In genomic region chr6:130776287-130776925, GRCh38 we compare ENCODE assay signal across 9 cellular contexts.
DNase-seq lines count a peak whose midpoint lies in the region; ATAC-seq lines count a peak whose summit lies in the region.
"Had no signal": no experiment of that assay in that cellular context is flagged by ENCODE, and none has a peak within 500 bp of the region (broad histone marks: within the 10 kb centered on the region; RNA-seq: fewer than 3 reads in every experiment).

No MANE protein-coding gene starts in this region.

- H3K27ac Mint-ChIP-seq in activated naive CD4-positive, alpha-beta T cell treated with anti-CD3 and anti-CD28 coated beads, Interleukin-2, amount 10 ng/mL, durations not matched to agents 7 days and 5 days: peak overlapping the region; percentile 61
- H3K27ac Mint-ChIP-seq in stimulated activated effector memory CD8-positive, alpha-beta T cell treated with anti-CD3 and anti-CD28 coated beads, Interleukin-12 subunit alpha, Interleukin-12 subunit beta, amount 100 ng/mL, for 72 hours: no peak overlapping the region
- H3K27ac Mint-ChIP-seq: T-helper 1 cell treated with Interleukin-12 subunit alpha and Interleukin-12 subunit beta and Interleukin-4 antibody, amounts not matched to agents 30 μg/mL and 1 μg/mL, for 36 hours had no signal

- H3K9me3 Mint-ChIP-seq in activated naive CD4-positive, alpha-beta T cell treated with anti-CD3 and anti-CD28 coated beads, Interleukin-2, amount 10 ng/mL, durations not matched to agents 7 days and 5 days: peaks cover 7% of the 10 kb centered on the region
- H3K9me3 Mint-ChIP-seq in stimulated activated effector memory CD8-positive, alpha-beta T cell treated with anti-CD3 and anti-CD28 coated beads, Interleukin-12 subunit alpha, Interleukin-12 subunit beta, amount 100 ng/mL, for 72 hours: no peaks in the 10 kb centered on the region

- no peaks in the 10 kb centered on the region for H3K27me3 Mint-ChIP-seq in activated naive CD4-positive, alpha-beta T cell treated with anti-CD3 and anti-CD28 coated beads, Interleukin-2, amount 10 ng/mL, durations not matched to agents 7 days and 5 days

- H3K4me3 Mint-ChIP-seq in activated naive CD4-positive, alpha-beta T cell treated with anti-CD3 and anti-CD28 coated beads, Interleukin-2, amount 10 ng/mL, durations not matched to agents 7 days and 5 days: no peak overlapping the region
- no peak overlapping the region for H3K4me3 Mint-ChIP-seq in stimulated activated effector memory CD8-positive, alpha-beta T cell treated with anti-CD3 and anti-CD28 coated beads, Interleukin-12 subunit alpha, Interleukin-12 subunit beta, amount 100 ng/mL, for 72 hours
- H3K4me3 Mint-ChIP-seq: T-helper 1 cell treated with Interleukin-12 subunit alpha and Interleukin-12 subunit beta and Interleukin-4 antibody, amounts not matched to agents 30 μg/mL and 1 μg/mL, for 36 hours had no signal

- H3K4me1 Mint-ChIP-seq in activated naive CD4-positive, alpha-beta T cell treated with anti-CD3 and anti-CD28 coated beads, Interleukin-2, amount 10 ng/mL, durations not matched to agents 7 days and 5 days: peaks cover 45% of the 10 kb centered on the region
- peaks cover 24% of the 10 kb centered on the region for H3K4me1 Mint-ChIP-seq in stimulated activated effector memory CD8-positive, alpha-beta T cell treated with anti-CD3 and anti-CD28 coated beads, Interleukin-12 subunit alpha, Interleukin-12 subunit beta, amount 100 ng/mL, for 72 hours

- peak; percentile 94 for ATAC-seq in HG02759 (IDR thresholded peaks at IDR 0.05; ENCODE audit: unreplicated experiment)
- peak; percentile 99 for ATAC-seq in HG03575 (IDR thresholded peaks at IDR 0.05; ENCODE audit: extremely low read depth, insufficient number of reproducible peaks, low FRiP score, unreplicated experiment)
- peak; percentile 50 for ATAC-seq in stimulated activated effector memory CD8-positive, alpha-beta T cell treated with anti-CD3 and anti-CD28 coated beads, Interleukin-12 subunit alpha, Interleukin-12 subunit beta, amount 100 ng/mL, for 72 hours

- peaks cover 9% of the 10 kb centered on the region for H3K36me3 Mint-ChIP-seq in activated naive CD4-positive, alpha-beta T cell treated with anti-CD3 and anti-CD28 coated beads, Interleukin-2, amount 10 ng/mL, durations not matched to agents 7 days and 5 days
- H3K36me3 Mint-ChIP-seq in stimulated activated effector memory CD8-positive, alpha-beta T cell treated with anti-CD3 and anti-CD28 coated beads, Interleukin-12 subunit alpha, Interleukin-12 subunit beta, amount 100 ng/mL, for 72 hours: no peaks in the 10 kb centered on the region

- no peak for DNase-seq in activated naive CD4-positive, alpha-beta T cell treated with anti-CD3 and anti-CD28 coated beads, Interleukin-2, amount 10 ng/mL, durations not matched to agents 7 days and 5 days
- no peak for DNase-seq in activated naive CD4-positive, alpha-beta T cell (lab: John Stamatoyannopoulos, UW)
- DNase-seq in stimulated activated effector memory CD8-positive, alpha-beta T cell treated with anti-CD3 and anti-CD28 coated beads, Interleukin-12 subunit alpha, Interleukin-12 subunit beta, amount 100 ng/mL, for 72 hours (ENCODE audit: low spot score in 2 of 2): no peak
- DNase-seq in superior temporal gyrus (ENCODE audit: extremely low spot score): no peak
- no peak for DNase-seq in NCI-H446 (lab: John Stamatoyannopoulos, UW)
- no peak for DNase-seq in NCI-H1417 (lab: John Stamatoyannopoulos, UW)

- CTCF ChIA-PET in activated naive CD4-positive, alpha-beta T cell treated with anti-CD3 and anti-CD28 coated beads, Interleukin-2, amount 10 ng/mL, durations not matched to agents 7 days and 5 days (lab: Charles Lee): interaction anchor here (1.2 to 1.5 kb wide), 2 partner anchors 16 to 454 kb away, joined by 4 read pairs; no protein-coding TSS in a partner anchor
